ENCODE assay signal across 23 cellular contexts in genomic region chr13:42849200-42849599, GRCh38.
"Had no signal": no experiment of that assay in that cellular context is flagged by ENCODE, and none has a peak within 500 bp of the region (broad histone marks: within the 10 kb centered on the region; RNA-seq: fewer than 3 reads in every experiment).

No MANE protein-coding gene starts in this region.

- ATAC-seq: K562 had no signal

- H3K9me3 Mint-ChIP-seq: IgD-negative memory B cell had no signal

- H3K27ac Mint-ChIP-seq: IgD-negative memory B cell had no signal

- H3K9me2 ChIP-seq: SK-N-SH had no signal

- H3K4me3 Mint-ChIP-seq: IgD-negative memory B cell had no signal

- H3K4me3 ChIP-seq: K562 had no signal

- H3K4me2 ChIP-seq: KMS-11, SK-N-SH had no signal

- DNase-seq: Kasumi-1, MM.1S, NCI-H1105, NCI-H1417, NCI-H146, NCI-H1694 treated with DMSO at 0.1 percent for 48 hours, NCI-H1930, NCI-H2081, NCI-H2107, NCI-H2227 treated with DMSO at 0.1 percent for 48 hours, NCI-H524, NCI-H526 treated with DMSO at 0.1 percent for 48 hours, NCI-H748 treated with DMSO at 0.1 percent for 48 hours, Right ventricle myocardium superior, RPMI8226, SK-N-SH, SW 1271 had no signal

- FAIRE-seq: HTR-8/SVneo, K562, RCC 7860 had no signal

- H3K4me1 Mint-ChIP-seq: IgD-negative memory B cell had no signal

- H3K27ac ChIP-seq: HL-60, KMS-11 had no signal

- H3K36me3 Mint-ChIP-seq: IgD-negative memory B cell had no signal
